16 cellular contexts compared by ENCODE assay signal in genomic region chr6:115717472-115717871, GRCh38.
DNase-seq lines count a peak whose midpoint lies in the region; ATAC-seq and TF ChIP-seq lines count a peak whose summit lies in the region.
"Had no signal": no experiment of that assay in that cellular context is flagged by ENCODE, and none has a peak within 500 bp of the region (broad histone marks: within the 10 kb centered on the region; RNA-seq: fewer than 3 reads in every experiment).

No MANE protein-coding gene starts in this region.

- no peaks in the 10 kb centered on the region for H3K36me3 Mint-ChIP-seq in stimulated activated memory B cell treated with anti-CD40 and anti-IgM and Interleukin-4, amounts not matched to agents 10 μg/mL and 1 μg/mL and 100 μg/mL, for 72 hours
- H3K36me3 Mint-ChIP-seq: CD8-positive, alpha-beta memory T cell had no signal

- no peak for TF ChIP-seq CTCF in left lung (IDR thresholded peaks at IDR 0.05)

- H3K27ac Mint-ChIP-seq in stimulated activated memory B cell treated with anti-CD40 and anti-IgM and Interleukin-4, amounts not matched to agents 10 μg/mL and 1 μg/mL and 100 μg/mL, for 72 hours: peak overlapping the region; percentile 33
- H3K27ac Mint-ChIP-seq: CD8-positive, alpha-beta memory T cell had no signal

- H3K9me3 ChIP-seq in left lung: no peaks in the 10 kb centered on the region
- H3K9me3 ChIP-seq: esophagus muscularis mucosa, neutrophil had no signal

- in situ Hi-C loops in G401 (cut with HindIII; ENCODE audit: low sequenced_read_pairs): no loop called here

- no peaks in the 10 kb centered on the region for H3K9me3 Mint-ChIP-seq in stimulated activated memory B cell treated with anti-CD40 and anti-IgM and Interleukin-4, amounts not matched to agents 10 μg/mL and 1 μg/mL and 100 μg/mL, for 72 hours

- H3K4me1 ChIP-seq in left lung: no peaks in the 10 kb centered on the region
- H3K4me1 ChIP-seq: esophagus muscularis mucosa had no signal

- H3K4me3 ChIP-seq in left lung: no peak overlapping the region
- H3K4me3 ChIP-seq: coronary artery, esophagus muscularis mucosa had no signal

- H3K4me1 Mint-ChIP-seq in stimulated activated memory B cell treated with anti-CD40 and anti-IgM and Interleukin-4, amounts not matched to agents 10 μg/mL and 1 μg/mL and 100 μg/mL, for 72 hours: no peaks in the 10 kb centered on the region
- H3K4me1 Mint-ChIP-seq: CD8-positive, alpha-beta memory T cell had no signal

- ATAC-seq in GM19324 (IDR thresholded peaks at IDR 0.05; ENCODE audit: low FRiP score, unreplicated experiment) (peak; percentile 23), HG02588 (IDR thresholded peaks at IDR 0.05; ENCODE audit: unreplicated experiment) (peak; percentile 32), HG03342 (IDR thresholded peaks at IDR 0.05; ENCODE audit: unreplicated experiment) (peak; percentile 56), left lung (no peak)
- ATAC-seq in stimulated activated memory B cell treated with anti-CD40 and anti-IgM and Interleukin-4, amounts not matched to agents 10 μg/mL and 1 μg/mL and 100 μg/mL, for 72 hours: peak; percentile 49

- no peaks in the 10 kb centered on the region for H3K27me3 ChIP-seq in left lung
- H3K27me3 ChIP-seq: esophagus muscularis mucosa, neutrophil had no signal

- H3K4me3 Mint-ChIP-seq in stimulated activated memory B cell treated with anti-CD40 and anti-IgM and Interleukin-4, amounts not matched to agents 10 μg/mL and 1 μg/mL and 100 μg/mL, for 72 hours: no peak overlapping the region
- H3K4me3 Mint-ChIP-seq: CD8-positive, alpha-beta memory T cell had no signal

- intact Hi-C loops in left lung (cut with DNase I): no loop called here

- H3K27ac ChIP-seq in left lung: no peak overlapping the region
- H3K27ac ChIP-seq: coronary artery, esophagus muscularis mucosa, neutrophil had no signal

- DNase-seq in left lung (no peak), G401 (ENCODE audit: low spot score) (no peak), kidney tubule cell (ENCODE audit: low spot score) (no peak)
- DNase-seq: activated CD4-positive, alpha-beta T cell treated with anti-CD3 and anti-CD28 coated beads for 1 hour; activated T-cell treated with anti-CD3 and anti-CD28 coated beads, Interleukin-2, amount 50 U/mL, for 1 hour; amniotic stem cell; CD8-positive, alpha-beta memory T cell; mammary epithelial cell; T-helper 1 cell had no signal

- no peaks in the 10 kb centered on the region for H3K27me3 Mint-ChIP-seq in stimulated activated memory B cell treated with anti-CD40 and anti-IgM and Interleukin-4, amounts not matched to agents 10 μg/mL and 1 μg/mL and 100 μg/mL, for 72 hours
- H3K27me3 Mint-ChIP-seq: CD8-positive, alpha-beta memory T cell had no signal

- no peaks in the 10 kb centered on the region for H3K36me3 ChIP-seq in left lung
- H3K36me3 ChIP-seq: esophagus muscularis mucosa, neutrophil had no signal
